In genomic region chrX:149470960-149471359, GRCh38 we compare ENCODE assay signal across 8 cellular contexts. TPM values are rescaled to one million over a fixed set of nuclear protein-coding genes. Genes with fewer than 3 reads are reported as not detected.
DNase-seq lines count a peak whose midpoint lies in the region; ATAC-seq, FAIRE-seq and TF ChIP-seq lines count a peak whose summit lies in the region.

No MANE protein-coding gene starts in this region.

- H3K9me3 Mint-ChIP-seq in T-cell: no peaks in the 10 kb centered on the region

- H3K4me3 ChIP-seq in adrenal gland (no peak overlapping the region), right atrium auricular region (no peak overlapping the region)

- H3K27me3 Mint-ChIP-seq in T-cell: peaks cover 2 to 23% of the 10 kb centered on the region in 2 donors

- H3K4me1 Mint-ChIP-seq in T-cell: peaks cover 0 to 3% (median 3%) of the 10 kb centered on the region in 3 donors

- peak; percentile 35 for DNase-seq in GM12891 (ENCODE audit: insufficient read length, low spot score)
- DNase-seq in NCI-H1436 (lab: John Stamatoyannopoulos, UW): peak; percentile 76
- peak in 31 of 34 experiments; percentile 9 to 65 (median 43) for DNase-seq in T-cell
- DNase-seq in adrenal gland: peak; percentile 63 to 88 (median 75)
- DNase-seq in right atrium auricular region (ENCODE audit: low spot score): peak; percentile 80
- DNase-seq in sciatic nerve (ENCODE audit: low spot score): peak; percentile 86

- H3K27ac Mint-ChIP-seq in T-cell: no peak overlapping the region

- FAIRE-seq in GM12891 (lab: Jason Lieb, UNC): peak; percentile 98

- no peak for TF ChIP-seq POLR2A in GM12891 (IDR thresholded peaks at IDR 0.05; ENCODE audit: low read depth, low read length)
- no peak for TF ChIP-seq POLR2A in adrenal gland (IDR thresholded peaks at IDR 0.05)

- TF ChIP-seq CTCF in adrenal gland (IDR thresholded peaks at IDR 0.05) (peak; percentile 71 to 88 (median 77)), right atrium auricular region (IDR thresholded peaks at IDR 0.05) (peak; percentile 74 to 91)

- 8 to 28% (median 19%) methylated on average over 9 to 23 of the region's 23 CpGs for WGBS in adrenal gland, 4 donors

- H3K36me3 Mint-ChIP-seq in T-cell: peaks cover 4% of the 10 kb centered on the region

- POLR2A ChIA-PET in T-cell (lab: Charles Lee): no interaction called here

- ATAC-seq in HG02678 (IDR thresholded peaks at IDR 0.05; ENCODE audit: unreplicated experiment) (peak; percentile 88), T-cell (replicated peaks in 1 of 4) (peak; percentile 53 to 65 (median 56)), sciatic nerve (peak; percentile 95), GM18873 (IDR thresholded peaks at IDR 0.05; ENCODE audit: low FRiP score, unreplicated experiment) (no peak)

- intact Hi-C loops in adrenal gland (cut with DNase I) (no loop called here), sciatic nerve (cut with DNase I) (no loop called here)

- H3K36me3 ChIP-seq in adrenal gland (replicated peaks in 1 of 2): no peaks in the 10 kb centered on the region
- no peaks in the 10 kb centered on the region for H3K36me3 ChIP-seq in right atrium auricular region

- peaks cover 5% of the 10 kb centered on the region for H3K27me3 ChIP-seq in adrenal gland
- no peaks in the 10 kb centered on the region for H3K27me3 ChIP-seq in right atrium auricular region

- no peak overlapping the region for H3K27ac ChIP-seq in adrenal gland
- no peak overlapping the region for H3K27ac ChIP-seq in right atrium auricular region

- H3K9me3 ChIP-seq in adrenal gland (replicated peaks in 1 of 3) (no peaks in the 10 kb centered on the region), right atrium auricular region (no peaks in the 10 kb centered on the region)

- H3K4me1 ChIP-seq in adrenal gland (replicated peaks in 1 of 2) (no peaks in the 10 kb centered on the region), right atrium auricular region (no peaks in the 10 kb centered on the region)

- CTCF ChIA-PET in T-cell (lab: Charles Lee): interaction anchor here (0.7 to 2.3 kb wide), 5 partner anchors 968 to 1419 kb away, joined by 3 to 9 read pairs (median 4); no protein-coding TSS in a partner anchor

- no peak overlapping the region for H3K4me3 Mint-ChIP-seq in T-cell

TF ChIP-seq in GM12891, 5 proteins besides CTCF, POLR2A, EP300 and RAD21:
- no peak for TF ChIP-seq POU2F2 (IDR thresholded peaks at IDR 0.05; ENCODE audit: low read depth, low read length)
- TF ChIP-seq POLR2AphosphoS5 (IDR thresholded peaks at IDR 0.05; ENCODE audit: low read depth, low read length): no peak
- TF ChIP-seq SPI1 (IDR thresholded peaks at IDR 0.05; ENCODE audit: low read depth, low read length): no peak
- TF ChIP-seq TAF1 (IDR thresholded peaks at IDR 0.05; ENCODE audit: low read depth, low read length): no peak
- TF ChIP-seq PAX5 (IDR thresholded peaks at IDR 0.05; ENCODE audit: insufficient read depth, low read length, severe bottlenecking): no peak

RNA-seq across cellular contexts. Expression of gene IDS, which starts 34.1 kb away (rescaled TPM):
- 28.3 TPM for polyA plus RNA-seq in GM12891 (2012; ENCODE audit: low read depth, missing spikeins)
- total RNA-seq in T-cell (100 to 1,000 TPM; 152 to 402 (median 182) TPM), adrenal gland (10 to 100 TPM; 47.7 to 79.3 (median 55.9) TPM), right atrium auricular region (10 to 100 TPM; 91.1 to 93.1 TPM), sciatic nerve (111 TPM)
- 10 to 100 TPM; 19.5 to 87.6 (median 34.8) TPM for polyA plus RNA-seq in adrenal gland

Comparison
In these comparisons a context has a peak if more than half of its experiments do, and no peak if none do; other contexts are left out.
1. DNase-seq: peak in every context shown above with its lines; median percentile 86 in sciatic nerve; 80 in right atrium auricular region; 76 in NCI-H1436; 75 in adrenal gland; 43 in T-cell; 35 in GM12891.